Comparison of ENCODE assay signal across 18 cellular contexts in genomic region chr3:194604837-194605236, GRCh38. TPM values are rescaled to one million over a fixed set of nuclear protein-coding genes. Genes with fewer than 3 reads are reported as not detected.
DNase-seq lines count a peak whose midpoint lies in the region; ATAC-seq and TF ChIP-seq lines count a peak whose summit lies in the region.
"Had no signal": no experiment of that assay in that cellular context is flagged by ENCODE, and none has a peak within 500 bp of the region (broad histone marks: within the 10 kb centered on the region; RNA-seq: fewer than 3 reads in every experiment).

No MANE protein-coding gene starts in this region.

- no peaks in the 10 kb centered on the region for H4K20me1 ChIP-seq in GM23338 (replicated peaks; ENCODE audit: insufficient read depth)

- intact Hi-C loops in vagina (cut with DNase I): no loop called here
- intact Hi-C loops in sciatic nerve (cut with DNase I): no loop called here

- H3K27me3 ChIP-seq in GM23338 (ENCODE audit: insufficient read depth): no peaks in the 10 kb centered on the region
- H3K27me3 ChIP-seq in vagina: no peaks in the 10 kb centered on the region
- H3K27me3 ChIP-seq: breast epithelium had no signal

- H3K4me3 ChIP-seq in GM23338 (no peak overlapping the region), foreskin fibroblast (ENCODE audit: low read depth in 1 of 2, low read length in 2 of 2) (no peak overlapping the region), vagina (no peak overlapping the region)
- H3K4me3 ChIP-seq: breast epithelium had no signal

- H3K4me3 Mint-ChIP-seq in GM23338: no peak overlapping the region
- H3K4me3 Mint-ChIP-seq: activated CD8-positive, alpha-beta T cell treated with anti-CD3 and anti-CD28 coated beads for 36 hours; CD4-positive, alpha-beta memory T cell; mesothelial cell of epicardium had no signal

- H3K36me3 Mint-ChIP-seq in GM23338 (ENCODE audit: low read depth): peaks cover 4% of the 10 kb centered on the region; the same call in 1 of the 3 replicates
- H3K36me3 Mint-ChIP-seq: CD4-positive, alpha-beta memory T cell had no signal

- no peaks in the 10 kb centered on the region for H3K9me3 ChIP-seq in vagina
- H3K9me3 ChIP-seq: breast epithelium had no signal

- H3K4me1 ChIP-seq in GM23338 (ENCODE audit: insufficient read depth): no peaks in the 10 kb centered on the region
- H3K4me1 ChIP-seq in vagina: no peaks in the 10 kb centered on the region
- H3K4me1 ChIP-seq: breast epithelium had no signal

- H3K79me2 ChIP-seq in GM23338 (replicated peaks; ENCODE audit: insufficient read depth): no peaks in the 10 kb centered on the region

- no peaks in the 10 kb centered on the region for H3K9me2 ChIP-seq in GM23338 (ENCODE audit: insufficient read depth)

- in situ Hi-C loops in SK-MEL-5 (cut with HindIII; ENCODE audit: low pct_unique_long_range_greater_than_20kb, low sequenced_read_pairs): no loop called here

- ATAC-seq in GM23338 (peak; percentile 28; the same call in 2 of the 3 replicates), GM21423 (IDR thresholded peaks at IDR 0.05; ENCODE audit: unreplicated experiment) (no peak), sciatic nerve (no peak)
- ATAC-seq: activated CD8-positive, alpha-beta T cell treated with anti-CD3 and anti-CD28 coated beads for 36 hours; esophagus mucosa; Panc1 had no signal

- H2AFZ ChIP-seq in GM23338: no peak overlapping the region

- DNase-seq in AG09319 (ENCODE audit: extremely low read depth, low read depth) (no peak), GM23338 (ENCODE audit: low spot score) (no peak), SK-MEL-5 (ENCODE audit: low read depth, low spot score) (peak; percentile 32), foreskin fibroblast (peak in 1 of 2 donors; percentile 36), vagina (ENCODE audit: extremely low spot score in 2 of 2) (no peak), sciatic nerve (ENCODE audit: low spot score) (no peak), OCI-M2 (lab: John Stamatoyannopoulos, UW; ENCODE audit: unreplicated experiment) (no peak)
- DNase-seq: activated CD8-positive, alpha-beta T cell treated with anti-CD3 and anti-CD28 coated beads for 36 hours; activated effector memory CD4-positive, alpha-beta T cell treated with anti-CD3 and anti-CD28 coated beads, Interleukin-2, amount 50 U/mL, for 16 hours; CD4-positive, alpha-beta memory T cell; HCEC 1CT; stimulated activated CD4-positive, alpha-beta T cell treated with anti-CD3 and anti-CD28 coated beads, Interleukin-2, amount 100 ng/mL, for 48 hours; stimulated activated naive CD4-positive, alpha-beta T cell treated with Interleukin-2 at 50 U/mL for 16 hours had no signal

- TF ChIP-seq CTCF in AG09319 (IDR thresholded peaks at IDR 0.05; ENCODE audit: low read depth, low read length) (peak; percentile 30), GM23338 (conservative IDR thresholded peaks at IDR 0.05; ENCODE audit: low read depth in 2 of 2) (peak; percentile 46 to 59), foreskin fibroblast (IDR thresholded peaks at IDR 0.05; ENCODE audit: low read depth, low read length) (peak; percentile 43), vagina (IDR thresholded peaks at IDR 0.05) (no peak)

- no peaks in the 10 kb centered on the region; the same call in 2 of the 3 replicates for H3K4me1 Mint-ChIP-seq in GM23338
- H3K4me1 Mint-ChIP-seq: CD4-positive, alpha-beta memory T cell had no signal

- no peak overlapping the region for H3K4me2 ChIP-seq in GM23338

- no peaks in the 10 kb centered on the region for H3K9me3 Mint-ChIP-seq in GM23338
- H3K9me3 Mint-ChIP-seq: activated CD8-positive, alpha-beta T cell treated with anti-CD3 and anti-CD28 coated beads for 36 hours; CD4-positive, alpha-beta memory T cell had no signal

- no peak for TF ChIP-seq POLR2A in vagina (IDR thresholded peaks at IDR 0.05)

- no peak overlapping the region for H3K27ac Mint-ChIP-seq in GM23338
- H3K27ac Mint-ChIP-seq: activated CD8-positive, alpha-beta T cell treated with anti-CD3 and anti-CD28 coated beads for 36 hours; CD4-positive, alpha-beta memory T cell; mesothelial cell of epicardium had no signal

- H3K27ac ChIP-seq in GM23338 (ENCODE audit: low read depth) (no peak overlapping the region), vagina (no peak overlapping the region)
- H3K27ac ChIP-seq: breast epithelium had no signal

- H3K36me3 ChIP-seq in GM23338 (ENCODE audit: insufficient read depth) (no peaks in the 10 kb centered on the region), vagina (no peaks in the 10 kb centered on the region)
- H3K36me3 ChIP-seq: breast epithelium had no signal

- H3F3A ChIP-seq in GM23338 (replicated peaks; ENCODE audit: low read depth): no peaks in the 10 kb centered on the region

- H3K27me3 Mint-ChIP-seq in GM23338 (ENCODE audit: insufficient read depth, low read depth, poor library complexity): peaks cover 7% of the 10 kb centered on the region
- H3K27me3 Mint-ChIP-seq: activated CD8-positive, alpha-beta T cell treated with anti-CD3 and anti-CD28 coated beads for 36 hours; CD4-positive, alpha-beta memory T cell had no signal

TF ChIP-seq in GM23338, 12 proteins besides CTCF, POLR2A, EP300 and RAD21 (continues in another document):
- TF ChIP-seq ZNF114 (CRISPR knock-in tag; IDR thresholded peaks at IDR 0.05): no peak
- TF ChIP-seq NANOG (IDR thresholded peaks at IDR 0.05; ENCODE audit: borderline replicate concordance): no peak
- no peak for TF ChIP-seq ZNF462 (CRISPR knock-in tag; IDR thresholded peaks at IDR 0.05)
- TF ChIP-seq CREB1 (CRISPR knock-in tag; IDR thresholded peaks at IDR 0.05; ENCODE audit: low read depth): no peak
- no peak for TF ChIP-seq EZH2phosphoT487 (IDR thresholded peaks at IDR 0.05; ENCODE audit: unreplicated experiment)
- no peak for TF ChIP-seq STAT1 (IDR thresholded peaks at IDR 0.05; ENCODE audit: unreplicated experiment)

RNA-seq across cellular contexts. Expression of gene TMEM44, which starts 28.4 kb away (rescaled TPM):
- total RNA-seq in GM23338 (2014; rRNA removed; shearing (Covaris generic)): 10.5 and 11.3 TPM in 2 replicates
- 9.4 and 10.0 TPM in 2 replicates for polyA plus RNA-seq in GM23338 (2016; fragmentation: Nextera tagmentation; extraction: Ambion mirVana)
- total RNA-seq in SK-MEL-5 (2014; rRNA removed; shearing (Covaris generic)): 4.9 and 6.0 TPM in 2 replicates
- polyA plus RNA-seq in SK-MEL-5 (2015; cell fraction: cytosol; rRNA removed): 6.6 and 9.3 TPM in 2 replicates
- 59.3 and 82.7 TPM in 2 replicates for polyA plus RNA-seq in SK-MEL-5 (2015; cell fraction: nucleus; rRNA removed)
- total RNA-seq in vagina (11.0 TPM), sciatic nerve (29.9 TPM)

Comparison
In these comparisons a context has a peak if more than half of its experiments do, and no peak if none do; other contexts are left out.
1. CTCF ChIP-seq: peak in AG09319 (single experiment), GM23338 (2 of 2) and foreskin fibroblast (single experiment); none in vagina (0 of 3).